In the genomic region with DNA sequence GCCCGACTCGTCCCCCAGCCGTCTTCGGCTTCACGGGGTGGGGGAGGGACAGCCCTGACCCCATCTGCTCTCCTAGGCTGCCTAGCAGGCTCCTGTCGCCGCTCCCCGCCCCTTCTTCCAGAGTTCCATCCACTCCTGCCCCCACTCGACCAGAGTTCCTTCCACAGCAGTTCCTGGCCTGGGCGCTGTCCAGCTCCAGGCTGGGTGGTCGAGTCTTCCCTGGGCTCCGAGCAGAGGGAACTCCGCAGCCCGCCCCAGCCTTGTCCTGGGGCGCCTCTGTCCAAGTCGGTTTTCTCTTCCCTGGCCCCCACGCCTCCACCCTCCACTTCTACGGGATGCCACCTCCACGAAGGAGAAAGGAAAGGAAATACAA, we compare ENCODE assay signal across 15 cellular contexts. TPM values are rescaled to one million over a fixed set of nuclear protein-coding genes. Genes with fewer than 3 reads are reported as not detected.
DNase-seq lines count a peak whose midpoint lies in the region; ATAC-seq and TF ChIP-seq lines count a peak whose summit lies in the region.
"Had no signal": no experiment of that assay in that cellular context is flagged by ENCODE, and none has a peak within 500 bp of the region (broad histone marks: within the 10 kb centered on the region; RNA-seq: fewer than 3 reads in every experiment).

No MANE protein-coding gene starts in this region.

- H3K9me3 Mint-ChIP-seq in osteocyte (ENCODE audit: unreplicated experiment), result no peaks in the 10 kb centered on the region

- POLR2A ChIA-PET in PC-3 (lab: Charles Lee; ENCODE audit: unreplicated experiment), result no interaction called here

- H3K36me3 ChIP-seq in GM23248 (ENCODE audit: low read depth) (no peaks in the 10 kb centered on the region), SJSA1 (no peaks in the 10 kb centered on the region), iPS-15b (ENCODE audit: control insufficient read depth, insufficient read depth, low read length) (no peaks in the 10 kb centered on the region), PC-3 (ENCODE audit: low read depth, low read length) (no peaks in the 10 kb centered on the region)

- no peaks in the 10 kb centered on the region for H4K20me1 ChIP-seq in GM23248 (ENCODE audit: insufficient read depth)
- H4K20me1 ChIP-seq in PC-3 (ENCODE audit: low read length), result no peaks in the 10 kb centered on the region

- WGBS in GM23248 (ENCODE audit: low coverage in 1 of 2, low lambda C conversion rate in 2 of 2, missing lambda C conversion rate in 2 of 2), 2 experiments, result 2 to 5% methylated on average over 18 to 19 of the region's 19 CpGs

- H3K4me1 ChIP-seq in GM23248 (ENCODE audit: insufficient read depth) (no peaks in the 10 kb centered on the region), SJSA1 (replicated peaks) (peaks cover 41% of the 10 kb centered on the region), iPS-15b (ENCODE audit: control insufficient read depth, insufficient read depth, low read length) (peaks cover 6% of the 10 kb centered on the region), PC-3 (ENCODE audit: insufficient read depth, low read length) (no peaks in the 10 kb centered on the region)

- H3K27me3 ChIP-seq in GM23248 (replicated peaks; ENCODE audit: insufficient read depth) (peaks cover 40% of the 10 kb centered on the region), SJSA1 (replicated peaks) (no peaks in the 10 kb centered on the region), iPS-15b (ENCODE audit: control insufficient read depth, insufficient read depth, low read length) (peaks cover 27% of the 10 kb centered on the region), PC-3 (ENCODE audit: low read length) (no peaks in the 10 kb centered on the region)

- no peak overlapping the region for H3K27ac Mint-ChIP-seq in osteocyte (ENCODE audit: unreplicated experiment)

- BruUV-seq in PC-3 (replicated peaks; lab: Mats Ljungman, UMichigan), result no TSS peak

- H3K4me3 ChIP-seq in GM23248 (0 out of 2 replicates have a peak overlapping the region, but pooled peaks have one; percentile 7), SJSA1 (peak overlapping the region; percentile 13), iPS-15b (ENCODE audit: low read depth, low read length) (peak overlapping the region; percentile 87), PC-3 (ENCODE audit: low read length) (no peak overlapping the region)

- CTCF ChIA-PET in PC-3 (lab: Charles Lee), result no interaction called here

- TF ChIP-seq CTCF in osteocyte (IDR thresholded peaks at IDR 0.05), result no peak
- no peak for TF ChIP-seq CTCF in PC-3 (conservative IDR thresholded peaks at IDR 0.05; ENCODE audit: low read depth, low read length)

- H2AFZ ChIP-seq in GM23248 (no peak overlapping the region), PC-3 (ENCODE audit: low read length) (no peak overlapping the region)

- H3K27ac ChIP-seq in GM23248 (no peak overlapping the region), SJSA1 (peak overlapping the region; percentile 27), PC-3 (ENCODE audit: low read length) (no peak overlapping the region)
- H3K27ac ChIP-seq: VCaP had no signal

- in situ Hi-C loops in GM23248 (cut with MboI), result no loop called here

- H3K4me2 ChIP-seq in GM23248 (ENCODE audit: unreplicated experiment) (peak overlapping the region; percentile 14), PC-3 (ENCODE audit: low read length) (no peak overlapping the region)

- peak overlapping the region; percentile 58 for H3K4me3 Mint-ChIP-seq in osteocyte (ENCODE audit: unreplicated experiment)

- H3K36me3 Mint-ChIP-seq in osteocyte (ENCODE audit: unreplicated experiment), result no peaks in the 10 kb centered on the region
- H3K36me3 Mint-ChIP-seq: CD14-positive monocyte had no signal

- H3K9me3 ChIP-seq in GM23248 (ENCODE audit: low read depth) (no peaks in the 10 kb centered on the region), SJSA1 (replicated peaks) (no peaks in the 10 kb centered on the region), iPS-15b (ENCODE audit: control insufficient read depth, insufficient read depth, low read length) (no peaks in the 10 kb centered on the region), PC-3 (ENCODE audit: low read length) (no peaks in the 10 kb centered on the region)

- no peak for ATAC-seq in PC-3

- no peaks in the 10 kb centered on the region for H3F3A ChIP-seq in GM23248 (ENCODE audit: insufficient read depth)
- H3F3A ChIP-seq in PC-3 (ENCODE audit: low read length, unreplicated experiment), result no peaks in the 10 kb centered on the region

- no peak overlapping the region for H3K9ac ChIP-seq in GM23248
- H3K9ac ChIP-seq in iPS-15b (ENCODE audit: low read depth, low read length), result peak overlapping the region; percentile 9
- no peak overlapping the region for H3K9ac ChIP-seq in PC-3 (ENCODE audit: low read length)

- intact Hi-C loops in PC-3 (cut with micrococcal nuclease), result no loop called here

- peaks cover 58% of the 10 kb centered on the region for H3K27me3 Mint-ChIP-seq in osteocyte (ENCODE audit: unreplicated experiment)

- peak; percentile 34 for DNase-seq in GM23248
- DNase-seq in SJSA1 (ENCODE audit: low read depth in 1 of 2, low spot score in 2 of 2), result peak; percentile 93 to 94
- DNase-seq in osteocyte (ENCODE audit: extremely low spot score, unreplicated experiment), result no peak
- DNase-seq in activated effector memory CD4-positive, alpha-beta T cell treated with Interleukin-2 at 50 U/mL for 16 hours, result no peak
- DNase-seq in kidney tubule cell (ENCODE audit: low spot score), result no peak
- no peak for DNase-seq in PC-3
- DNase-seq in NCI-H2107 (lab: John Stamatoyannopoulos, UW), result no peak
- DNase-seq: activated naive CD4-positive, alpha-beta T cell treated with anti-CD3 and anti-CD28 coated beads, Interleukin-2, amount 50 U/mL, for 16 hours; NCI-H2081; stimulated activated CD4-positive, alpha-beta T cell treated with anti-CD3 and anti-CD28 coated beads, Interleukin-2, amount 100 ng/mL, for 48 hours had no signal

- H3K9me2 ChIP-seq in GM23248 (ENCODE audit: insufficient read depth), result no peaks in the 10 kb centered on the region
- no peaks in the 10 kb centered on the region for H3K9me2 ChIP-seq in PC-3 (replicated peaks; ENCODE audit: low read length)

- H3K4me1 Mint-ChIP-seq in osteocyte (ENCODE audit: unreplicated experiment), result peaks cover 7% of the 10 kb centered on the region

- H3K79me2 ChIP-seq in GM23248 (ENCODE audit: insufficient read depth) (no peaks in the 10 kb centered on the region), PC-3 (ENCODE audit: low read length) (no peaks in the 10 kb centered on the region)

RNA-seq across cellular contexts. Expression of a gene that starts 1.4 kb away (rescaled TPM):
- not detected in 2 replicates for total RNA-seq in GM23248 (2014; rRNA removed; shearing (Covaris generic))
- polyA plus RNA-seq in GM23248 (2016; fragmentation: Nextera tagmentation; extraction: Ambion mirVana), result not detected in 2 replicates
- not detected in 2 replicates for total RNA-seq in SJSA1 (2014; rRNA removed; shearing (Covaris generic))
- total RNA-seq in osteocyte (not detected in 2 replicates), PC-3 (2014; rRNA removed) (not detected in 2 replicates)
- total RNA-seq: M059J had no signal
- polyA plus RNA-seq: CD14-positive monocyte, fibroblast of lung had no signal

RNA-seq across cellular contexts. Expression of a gene that starts 10.1 kb away (rescaled TPM):
- total RNA-seq in GM23248 (2014; rRNA removed; shearing (Covaris generic)), result not detected in 2 replicates
- polyA plus RNA-seq in GM23248 (2016; fragmentation: Nextera tagmentation; extraction: Ambion mirVana), result not detected in 2 replicates
- not detected in 2 replicates for total RNA-seq in SJSA1 (2014; rRNA removed; shearing (Covaris generic))
- total RNA-seq in osteocyte (not detected in 2 replicates), PC-3 (2014; rRNA removed) (not detected in 2 replicates)
- total RNA-seq: fibroblast of lung, M059J had no signal
- polyA plus RNA-seq: CD14-positive monocyte, fibroblast of lung had no signal

RNA-seq across cellular contexts. Expression of a gene that starts 45.0 kb away (rescaled TPM):
- 5.1 and 13.8 TPM in 2 replicates for total RNA-seq in GM23248 (2014; rRNA removed; shearing (Covaris generic))
- polyA plus RNA-seq in GM23248 (2016; fragmentation: Nextera tagmentation; extraction: Ambion mirVana), result 3.8 and 4.1 TPM in 2 replicates
- 0.13 and 1.2 TPM in 2 replicates for total RNA-seq in SJSA1 (2014; rRNA removed; shearing (Covaris generic))
- 3.5 and 4.4 TPM in 2 replicates for total RNA-seq in osteocyte
- 7.7 and 8.2 TPM in 2 replicates for total RNA-seq in PC-3 (2014; rRNA removed)
- polyA plus RNA-seq: CD14-positive monocyte had no signal

RNA-seq across cellular contexts. Expression of a gene that starts 52.1 kb away (rescaled TPM):
- total RNA-seq in GM23248 (2014; rRNA removed; shearing (Covaris generic)), result 1.8 and 2.8 TPM in 2 replicates
- 1.6 and 2.3 TPM in 2 replicates for polyA plus RNA-seq in GM23248 (2016; fragmentation: Nextera tagmentation; extraction: Ambion mirVana)
- 2.8 and 3.3 TPM in 2 replicates for total RNA-seq in SJSA1 (2014; rRNA removed; shearing (Covaris generic))
- 0.29 and 0.78 TPM in 2 replicates for total RNA-seq in osteocyte
- total RNA-seq in PC-3 (2014; rRNA removed), result 13.5 and 14.3 TPM in 2 replicates

Comparison
In these comparisons a context has a peak if more than half of its experiments do, and no peak if none do; other contexts are left out.
1. DNase-seq: peak in GM23248 (single experiment) and SJSA1 (2 of 2); none in osteocyte (single experiment), activated effector memory CD4-positive, alpha-beta T cell treated with Interleukin-2 at 50 U/mL for 16 hours (single experiment), kidney tubule cell (single experiment), PC-3 (single experiment) and NCI-H2107 (single experiment).